In genomic region chr1:178768423-178768822, GRCh38 we compare ENCODE assay signal across 1 cellular context.
TF ChIP-seq lines count a peak whose summit lies in the region.

No MANE protein-coding gene starts in this region.

TF ChIP-seq in K562, 482 proteins besides CTCF, POLR2A, EP300 and RAD21 (continued from another document and continues in another):
- TF ChIP-seq ZBTB40 (IDR thresholded peaks at IDR 0.05): no peak
- TF ChIP-seq ZBTB40 (CRISPR knock-in tag; IDR thresholded peaks at IDR 0.05): no peak
- TF ChIP-seq NCOA1 (IDR thresholded peaks at IDR 0.05; ENCODE audit: low read depth): no peak
- peak; percentile 51 to 74; a peak in 3 of 4 replicates for TF ChIP-seq FOXK2 (conservative IDR thresholded peaks at IDR 0.05 in 1 of 2, IDR thresholded peaks at IDR 0.05 in 1 of 2; ENCODE audit: low read depth in 2 of 2)
- peak; percentile 50; the same call in 1 of the 2 replicates for TF ChIP-seq KLF16 (IDR thresholded peaks at IDR 0.05)
- TF ChIP-seq PRDM10 (IDR thresholded peaks at IDR 0.05; ENCODE audit: partially characterized antibody): no peak
- no peak for TF ChIP-seq ZNF398 (CRISPR knock-in tag; IDR thresholded peaks at IDR 0.05)
- no peak for TF ChIP-seq ZBTB34 (CRISPR knock-in tag; IDR thresholded peaks at IDR 0.05)
- no peak for TF ChIP-seq BCLAF1 (IDR thresholded peaks at IDR 0.05; ENCODE audit: borderline replicate concordance in 1 of 2, control insufficient read depth in 1 of 2, low read depth in 2 of 2, low read length in 1 of 2)
- TF ChIP-seq ZNF639 (CRISPR knock-in tag; conservative IDR thresholded peaks at IDR 0.05 in 1 of 2, IDR thresholded peaks at IDR 0.05 in 1 of 2): no peak
- 0 out of 2 replicates have a peak, but pooled peaks have one; percentile 25 for TF ChIP-seq RB1 (IDR thresholded peaks at IDR 0.05; ENCODE audit: low read depth)
- no peak for TF ChIP-seq ZFP91 (CRISPR knock-in tag; IDR thresholded peaks at IDR 0.05)
- TF ChIP-seq CREB3 (tag; conservative IDR thresholded peaks at IDR 0.05; ENCODE audit: low read depth): no peak
- TF ChIP-seq MLX (CRISPR knock-in tag; conservative IDR thresholded peaks at IDR 0.05): no peak
- no peak for TF ChIP-seq SNRNP70 (optimal IDR thresholded peaks at IDR 0.05; ENCODE audit: low read depth, low read length)
- no peak for TF ChIP-seq BCOR (IDR thresholded peaks at IDR 0.05)
- peak; percentile 57; the same call in 1 of the 2 replicates for TF ChIP-seq ARID2 (IDR thresholded peaks at IDR 0.05)
- no peak for TF ChIP-seq MYBL2 (IDR thresholded peaks at IDR 0.05; ENCODE audit: low read depth)
- no peak for TF ChIP-seq MYBL2 (CRISPR knock-in tag; IDR thresholded peaks at IDR 0.05; ENCODE audit: borderline replicate concordance)
- TF ChIP-seq SMC3 (conservative IDR thresholded peaks at IDR 0.05; ENCODE audit: insufficient read depth, low read depth, low read length): peak; percentile 82
- no peak for TF ChIP-seq NR1H2 (CRISPR knock-in tag; IDR thresholded peaks at IDR 0.05)
- TF ChIP-seq ARID3A (IDR thresholded peaks at IDR 0.05; ENCODE audit: borderline replicate concordance, low read depth, low read length): 0 out of 2 replicates have a peak, but pooled peaks have one; percentile 20
